Comparison of ENCODE assay signal across 23 cellular contexts in genomic region chr7:40843338-40844026, GRCh38.
A peak's percentile ranks its signal among the peaks of the same experiment; 100 is the strongest.
DNase-seq lines count a peak whose midpoint lies in the region; ATAC-seq, FAIRE-seq and TF ChIP-seq lines count a peak whose summit lies in the region.
"Had no signal": no experiment of that assay in that cellular context is flagged by ENCODE, and none has a peak within 500 bp of the region (broad histone marks: within the 10 kb centered on the region; RNA-seq: fewer than 3 reads in every experiment).

No MANE protein-coding gene starts in this region.

- peak; percentile 52 for FAIRE-seq in bronchial epithelial cell (lab: Jason Lieb, UNC)
- FAIRE-seq: A549 had no signal

- H3K79me2 ChIP-seq in MM.1S (ENCODE audit: low read length) (no peaks in the 10 kb centered on the region), SK-N-SH (ENCODE audit: insufficient read depth) (peaks cover 8% of the 10 kb centered on the region; the same call in 1 of the 2 replicates)

- CTCF ChIA-PET in SK-N-SH (lab: Yijun Ruan, JAX), result interaction anchor here (0.9 kb wide), 1 partner anchor 862 kb away, joined by 3 read pairs; no protein-coding TSS in a partner anchor

- no peak for TF ChIP-seq EP300 in SK-N-SH (IDR thresholded peaks at IDR 0.05; ENCODE audit: borderline replicate concordance in 1 of 2, low read depth in 1 of 2, low read length in 1 of 2)

- H2AFZ ChIP-seq in MM.1S (ENCODE audit: low read length), result no peak overlapping the region
- no peak overlapping the region for H2AFZ ChIP-seq in SK-N-SH (ENCODE audit: low read depth)
- H2AFZ ChIP-seq: PC-9 had no signal

- POLR2A ChIA-PET in SK-N-SH (lab: Yijun Ruan, JAX), result no interaction called here

- no peak overlapping the region for H3K27ac Mint-ChIP-seq in stimulated activated effector memory CD8-positive, alpha-beta T cell treated with anti-CD3 and anti-CD28 coated beads, Interleukin-12 subunit alpha, Interleukin-12 subunit beta, amount 100 ng/mL, for 72 hours
- H3K27ac Mint-ChIP-seq: CD4-positive, CD25-positive, alpha-beta regulatory T cell had no signal

- no peak overlapping the region for H3K9ac ChIP-seq in MM.1S (ENCODE audit: low read length)
- H3K9ac ChIP-seq in SK-N-SH, result no peak overlapping the region

- no peaks in the 10 kb centered on the region for H3K36me3 ChIP-seq in bronchial epithelial cell (ENCODE audit: control insufficient read depth, insufficient read depth, low read length)
- no peaks in the 10 kb centered on the region for H3K36me3 ChIP-seq in MM.1S (replicated peaks; ENCODE audit: insufficient read depth, low read length)
- H3K36me3 ChIP-seq in SK-N-SH (replicated peaks in 1 of 2; ENCODE audit: control insufficient read depth in 1 of 2, insufficient read depth in 2 of 2, low read length in 1 of 2), result peaks cover 8 to 44% of the 10 kb centered on the region in 2 experiments
- H3K36me3 ChIP-seq: vagina had no signal

- H3K9me3 Mint-ChIP-seq in stimulated activated effector memory CD8-positive, alpha-beta T cell treated with anti-CD3 and anti-CD28 coated beads, Interleukin-12 subunit alpha, Interleukin-12 subunit beta, amount 100 ng/mL, for 72 hours, result peaks cover 24% of the 10 kb centered on the region

- H3K4me2 ChIP-seq in MM.1S (ENCODE audit: low read depth, low read length) (no peak overlapping the region), SK-N-SH (no peak overlapping the region)
- H3K4me2 ChIP-seq: A549, PC-9 had no signal

- H3F3A ChIP-seq in MM.1S (ENCODE audit: insufficient read depth, low read length) (no peaks in the 10 kb centered on the region), SK-N-SH (replicated peaks; ENCODE audit: insufficient read depth) (peaks cover 5% of the 10 kb centered on the region)

- H3K27ac ChIP-seq in MM.1S (ENCODE audit: low read length) (no peak overlapping the region), SK-N-SH (ENCODE audit: low read depth in 2 of 2, low read length in 1 of 2) (no peak overlapping the region)
- H3K27ac ChIP-seq: A549, PC-9, SK-N-MC, vagina had no signal

- DNase-seq in AG08395 (ENCODE audit: low spot score) (peak; percentile 24), HPDE6-E6E7 (ENCODE audit: extremely low spot score) (peak; percentile 69), bronchial epithelial cell (ENCODE audit: low read depth) (peak; percentile 94), iris pigment epithelial cell (ENCODE audit: low read depth) (peak; percentile 32), MM.1S (no peak), SK-N-SH (no peak)
- DNase-seq in stimulated activated effector memory CD8-positive, alpha-beta T cell treated with anti-CD3 and anti-CD28 coated beads, Interleukin-12 subunit alpha, Interleukin-12 subunit beta, amount 100 ng/mL, for 72 hours (ENCODE audit: low spot score in 2 of 2), result no peak
- DNase-seq: activated CD4-positive, alpha-beta T cell treated with anti-CD3 and anti-CD28 coated beads, Interleukin-2, amount 50 U/mL, for 1 hour; CD4-positive, CD25-positive, alpha-beta regulatory T cell; dermis blood vessel endothelial cell; DND-41; hypothalamus; NCI-H1048; NCI-H2107; NCI-H526 treated with DMSO at 0.1 percent for 48 hours; PC-9; right cardiac atrium; stimulated activated CD4-positive, alpha-beta T cell treated with anti-CD3 and anti-CD28 coated beads, Interleukin-2, amount 100 ng/mL, for 24 hours had no signal

- H3K9me3 ChIP-seq in MM.1S (replicated peaks; ENCODE audit: insufficient read depth, low read length) (no peaks in the 10 kb centered on the region), SK-N-SH (peaks cover 37% of the 10 kb centered on the region)
- H3K9me3 ChIP-seq: vagina had no signal

- H4K20me1 ChIP-seq in MM.1S (ENCODE audit: insufficient read depth, low read length), result no peaks in the 10 kb centered on the region
- no peaks in the 10 kb centered on the region for H4K20me1 ChIP-seq in SK-N-SH (ENCODE audit: insufficient read depth)

- TF ChIP-seq CTCF in bronchial epithelial cell (IDR thresholded peaks at IDR 0.05; ENCODE audit: insufficient read depth, low read length, severe bottlenecking), result no peak
- TF ChIP-seq CTCF in MM.1S (IDR thresholded peaks at IDR 0.05; ENCODE audit: low read length), result no peak
- TF ChIP-seq CTCF in SK-N-SH (IDR thresholded peaks at IDR 0.05), result no peak

- no peak overlapping the region for H3K4me3 ChIP-seq in bronchial epithelial cell (ENCODE audit: low read depth, low read length)
- H3K4me3 ChIP-seq in MM.1S (ENCODE audit: low read length), result no peak overlapping the region
- H3K4me3 ChIP-seq in SK-N-SH (ENCODE audit: low read depth in 2 of 2, low read length in 1 of 2), result no peak overlapping the region
- H3K4me3 ChIP-seq: A549, PC-9, SK-N-MC, vagina had no signal

- WGBS in SK-N-SH (ENCODE audit: low lambda C conversion rate), result 74% methylated on average over 8 of the region's 9 CpGs

- H3K9me2 ChIP-seq in MM.1S (replicated peaks; ENCODE audit: insufficient read depth, low read length), result no peaks in the 10 kb centered on the region
- H3K9me2 ChIP-seq in SK-N-SH, result no peaks in the 10 kb centered on the region

- H3K4me1 Mint-ChIP-seq in stimulated activated effector memory CD8-positive, alpha-beta T cell treated with anti-CD3 and anti-CD28 coated beads, Interleukin-12 subunit alpha, Interleukin-12 subunit beta, amount 100 ng/mL, for 72 hours, result no peaks in the 10 kb centered on the region
- H3K4me1 Mint-ChIP-seq: CD4-positive, CD25-positive, alpha-beta regulatory T cell; neural crest cell had no signal

- H3K27me3 ChIP-seq in bronchial epithelial cell (ENCODE audit: control insufficient read depth, insufficient read depth, low read length) (no peaks in the 10 kb centered on the region), MM.1S (replicated peaks; ENCODE audit: insufficient read depth, low read length) (no peaks in the 10 kb centered on the region), SK-N-SH (ENCODE audit: insufficient read depth) (no peaks in the 10 kb centered on the region)
- H3K27me3 ChIP-seq: vagina had no signal

- H3K4me3 Mint-ChIP-seq in stimulated activated effector memory CD8-positive, alpha-beta T cell treated with anti-CD3 and anti-CD28 coated beads, Interleukin-12 subunit alpha, Interleukin-12 subunit beta, amount 100 ng/mL, for 72 hours, result no peak overlapping the region
- H3K4me3 Mint-ChIP-seq: CD4-positive, CD25-positive, alpha-beta regulatory T cell; neural crest cell had no signal

- no peaks in the 10 kb centered on the region for H3K4me1 ChIP-seq in MM.1S (ENCODE audit: low read length)
- H3K4me1 ChIP-seq in SK-N-SH (ENCODE audit: control insufficient read depth in 1 of 2, insufficient read depth in 2 of 2, low read depth in 1 of 2, low read length in 1 of 2), result no peaks in the 10 kb centered on the region
- H3K4me1 ChIP-seq: A549, vagina had no signal

- no peak for TF ChIP-seq RAD21 in SK-N-SH (IDR thresholded peaks at IDR 0.05; ENCODE audit: low read length)

- H3K36me3 Mint-ChIP-seq in stimulated activated effector memory CD8-positive, alpha-beta T cell treated with anti-CD3 and anti-CD28 coated beads, Interleukin-12 subunit alpha, Interleukin-12 subunit beta, amount 100 ng/mL, for 72 hours, result no peaks in the 10 kb centered on the region
- H3K36me3 Mint-ChIP-seq: CD4-positive, CD25-positive, alpha-beta regulatory T cell had no signal

- ATAC-seq in stimulated activated effector memory CD8-positive, alpha-beta T cell treated with anti-CD3 and anti-CD28 coated beads, Interleukin-12 subunit alpha, Interleukin-12 subunit beta, amount 100 ng/mL, for 72 hours, result no peak
- no peak for ATAC-seq in GM21360 (IDR thresholded peaks at IDR 0.05; ENCODE audit: unreplicated experiment)
- ATAC-seq: A549, right cardiac atrium had no signal

TF ChIP-seq in SK-N-SH, 30 proteins besides CTCF, POLR2A, EP300 and RAD21:
- no peak for TF ChIP-seq POLR2AphosphoS5 (IDR thresholded peaks at IDR 0.05; ENCODE audit: low read depth, low read length)
- TF ChIP-seq, protein P1, sequence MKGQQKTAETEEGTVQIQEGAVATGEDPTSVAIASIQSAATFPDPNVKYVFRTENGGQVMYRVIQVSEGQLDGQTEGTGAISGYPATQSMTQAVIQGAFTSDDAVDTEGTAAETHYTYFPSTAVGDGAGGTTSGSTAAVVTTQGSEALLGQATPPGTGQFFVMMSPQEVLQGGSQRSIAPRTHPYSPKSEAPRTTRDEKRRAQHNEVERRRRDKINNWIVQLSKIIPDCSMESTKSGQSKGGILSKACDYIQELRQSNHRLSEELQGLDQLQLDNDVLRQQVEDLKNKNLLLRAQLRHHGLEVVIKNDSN (IDR thresholded peaks at IDR 0.05; ENCODE audit: borderline replicate concordance, low read depth), result no peak
- no peak for TF ChIP-seq MXI1 (IDR thresholded peaks at IDR 0.05; ENCODE audit: low read depth, low read length)
- no peak for TF ChIP-seq JUND (IDR thresholded peaks at IDR 0.05)
- no peak for TF ChIP-seq FOSL2 (IDR thresholded peaks at IDR 0.05; ENCODE audit: borderline replicate concordance, low read depth)
- TF ChIP-seq USF2 (IDR thresholded peaks at IDR 0.05; ENCODE audit: borderline replicate concordance, low read depth, low read length), result no peak
- no peak for TF ChIP-seq ZBTB33 (IDR thresholded peaks at IDR 0.05; ENCODE audit: borderline replicate concordance, low read depth)
- no peak for TF ChIP-seq NFIC (IDR thresholded peaks at IDR 0.05; ENCODE audit: borderline replicate concordance)

Comparison
In these comparisons a context has a peak if more than half of its experiments do, and no peak if none do; other contexts are left out.
1. DNase-seq: peak in AG08395 (single experiment), HPDE6-E6E7 (single experiment), bronchial epithelial cell (single experiment) and iris pigment epithelial cell (single experiment); none in MM.1S (single experiment), stimulated activated effector memory CD8-positive, alpha-beta T cell treated with anti-CD3 and anti-CD28 coated beads, Interleukin-12 subunit alpha, Interleukin-12 subunit beta, amount 100 ng/mL, for 72 hours (0 of 2) and SK-N-SH (single experiment).